20 cellular contexts compared by ENCODE assay signal in genomic region chr10:92222603-92223275, GRCh38.
A peak's percentile ranks its signal among the peaks of the same experiment; 100 is the strongest.
DNase-seq lines count a peak whose midpoint lies in the region; ATAC-seq, FAIRE-seq and TF ChIP-seq lines count a peak whose summit lies in the region.
"Had no signal": no experiment of that assay in that cellular context is flagged by ENCODE, and none has a peak within 500 bp of the region (broad histone marks: within the 10 kb centered on the region; RNA-seq: fewer than 3 reads in every experiment).

No MANE protein-coding gene starts in this region.

- H3K9me1 ChIP-seq in keratinocyte (ENCODE audit: control insufficient read depth, extremely low read depth, insufficient read depth, low read length): no peaks in the 10 kb centered on the region

- intact Hi-C loops in OCI-LY7 (cut with micrococcal nuclease; ENCODE audit: unreplicated experiment): no loop called here

- H3K36me3 ChIP-seq in brain microvascular endothelial cell (replicated peaks) (no peaks in the 10 kb centered on the region), keratinocyte (ENCODE audit: control insufficient read depth in 2 of 2, extremely low read depth in 1 of 2, insufficient read depth in 2 of 2, low read length in 2 of 2) (no peaks in the 10 kb centered on the region), OCI-LY7 (ENCODE audit: insufficient read depth, low read length) (no peaks in the 10 kb centered on the region)
- H3K36me3 ChIP-seq in effector memory CD4-positive, alpha-beta T cell (ENCODE audit: control insufficient read depth, insufficient read depth, low read length): no peaks in the 10 kb centered on the region

- H3K4me1 ChIP-seq in keratinocyte (ENCODE audit: control insufficient read depth, extremely low read depth, insufficient read depth, low read length) (peaks cover 13% of the 10 kb centered on the region), OCI-LY7 (ENCODE audit: insufficient read depth, low read length, poor library complexity, severe bottlenecking) (no peaks in the 10 kb centered on the region)
- H3K4me1 ChIP-seq in effector memory CD4-positive, alpha-beta T cell (ENCODE audit: control insufficient read depth, insufficient read depth, low read length, poor library complexity, severe bottlenecking): no peaks in the 10 kb centered on the region

- no peak for TF ChIP-seq CTCF in AG10803 (conservative IDR thresholded peaks at IDR 0.05; ENCODE audit: low read length)
- no peak for TF ChIP-seq CTCF in brain microvascular endothelial cell (IDR thresholded peaks at IDR 0.05; ENCODE audit: low read depth, low read length, missing control alignments)
- no peak for TF ChIP-seq CTCF in keratinocyte (optimal IDR thresholded peaks at IDR 0.05 in 1 of 3, IDR thresholded peaks at IDR 0.05 in 1 of 3, conservative IDR thresholded peaks at IDR 0.05 in 1 of 3; ENCODE audit: extremely low read depth in 1 of 3, insufficient read depth in 2 of 3, low read length in 3 of 3)
- TF ChIP-seq CTCF in OCI-LY7 (conservative IDR thresholded peaks at IDR 0.05; ENCODE audit: low read length): no peak

- H3K9me3 ChIP-seq in keratinocyte (ENCODE audit: control insufficient read depth, low read depth, low read length) (no peaks in the 10 kb centered on the region), OCI-LY7 (ENCODE audit: low read length) (no peaks in the 10 kb centered on the region)
- H3K9me3 ChIP-seq in effector memory CD4-positive, alpha-beta T cell (ENCODE audit: control insufficient read depth, low read length): no peaks in the 10 kb centered on the region

- H3K27me3 ChIP-seq in brain microvascular endothelial cell (replicated peaks) (no peaks in the 10 kb centered on the region), keratinocyte (ENCODE audit: control insufficient read depth, extremely low read depth, insufficient read depth, low read length) (no peaks in the 10 kb centered on the region)
- H3K27me3 ChIP-seq in effector memory CD4-positive, alpha-beta T cell (replicated peaks; ENCODE audit: control insufficient read depth, insufficient read depth, low read length, poor library complexity, severe bottlenecking): no peaks in the 10 kb centered on the region

- dilution Hi-C loops in keratinocyte (cut with MboI; ENCODE audit: extremely low pct_ligation_motif_present, low sequenced_read_pairs): no loop called here

- no peaks in the 10 kb centered on the region for H3K9me2 ChIP-seq in OCI-LY7 (ENCODE audit: insufficient read depth, low read length)

- peak overlapping the region; percentile 43 for H3K9ac ChIP-seq in keratinocyte (ENCODE audit: control insufficient read depth, extremely low read depth, insufficient read depth, low read length)

- H3K4me3 ChIP-seq in AG10803 (ENCODE audit: low read length) (no peak overlapping the region), brain microvascular endothelial cell (ENCODE audit: low read depth, low read length) (no peak overlapping the region), keratinocyte (ENCODE audit: control insufficient read depth in 2 of 3, extremely low read depth in 1 of 3, insufficient read depth in 2 of 3, low read depth in 1 of 3, low read length in 3 of 3) (peak overlapping the region in 2 of 3 experiments; percentile 32 to 43), OCI-LY7 (ENCODE audit: low read depth, low read length, poor library complexity, severe bottlenecking) (no peak overlapping the region)
- no peak overlapping the region for H3K4me3 ChIP-seq in effector memory CD4-positive, alpha-beta T cell (ENCODE audit: insufficient read depth, low read depth, low read length, poor library complexity, severe bottlenecking)

- no peaks in the 10 kb centered on the region for H4K20me1 ChIP-seq in keratinocyte (ENCODE audit: control insufficient read depth, extremely low read depth, insufficient read depth, low read length)
- H4K20me1 ChIP-seq in OCI-LY7 (ENCODE audit: insufficient read depth, low read length): no peaks in the 10 kb centered on the region

- peak; percentile 94 for FAIRE-seq in keratinocyte (lab: Jason Lieb, UNC)
- FAIRE-seq: frontal cortex, GM19239, kidney had no signal

- POLR2A ChIA-PET in OCI-LY7 (lab: Charles Lee): interaction anchor here (0.5 to 1.8 kb wide), 10 partner anchors 11 to 411 kb away, joined by 3 to 8 read pairs (median 4); no protein-coding TSS in a partner anchor

- BruUV-seq in OCI-LY7 (replicated peaks; lab: Mats Ljungman, UMichigan): no TSS peak

- CTCF ChIA-PET in OCI-LY7 (lab: Charles Lee; ENCODE audit: unreplicated experiment): no interaction called here

- no peak overlapping the region for H2AFZ ChIP-seq in keratinocyte (ENCODE audit: control insufficient read depth, low read length)
- no peak overlapping the region for H2AFZ ChIP-seq in OCI-LY7 (ENCODE audit: low read length)

- ATAC-seq in GM21381 (IDR thresholded peaks at IDR 0.05; ENCODE audit: unreplicated experiment) (no peak), GM19467 (IDR thresholded peaks at IDR 0.05; ENCODE audit: unreplicated experiment) (no peak)
- ATAC-seq: naive thymus-derived CD4-positive, alpha-beta T cell; right cardiac atrium; stimulated activated naive CD8-positive, alpha-beta T cell treated with anti-CD3 and anti-CD28 coated beads, Interleukin-15, amount 100 ng/mL, for 72 hours had no signal

- H3K4me2 ChIP-seq in keratinocyte (ENCODE audit: control insufficient read depth, extremely low read depth, insufficient read depth, low read depth, low read length) (peak overlapping the region; percentile 90), OCI-LY7 (ENCODE audit: low read length) (no peak overlapping the region)

- in situ Hi-C loops in brain microvascular endothelial cell (cut with HindIII; ENCODE audit: low pct_ligation_motif_present, low sequenced_read_pairs): no loop called here

- H3K79me2 ChIP-seq in keratinocyte (ENCODE audit: control insufficient read depth, insufficient read depth, low read length): no peaks in the 10 kb centered on the region
- no peaks in the 10 kb centered on the region for H3K79me2 ChIP-seq in OCI-LY7 (ENCODE audit: insufficient read depth, low read depth, low read length)

- H3K27ac ChIP-seq in brain microvascular endothelial cell (no peak overlapping the region), keratinocyte (ENCODE audit: control insufficient read depth, insufficient read depth, low read length) (peak overlapping the region; percentile 81), OCI-LY7 (ENCODE audit: low read depth, low read length, poor library complexity, severe bottlenecking) (no peak overlapping the region)
- no peak overlapping the region for H3K27ac ChIP-seq in effector memory CD4-positive, alpha-beta T cell (ENCODE audit: insufficient read depth, low read length, poor library complexity, severe bottlenecking)

- DNase-seq in AG10803 (ENCODE audit: low read depth) (peak; percentile 71), LoVo (ENCODE audit: low spot score) (peak; percentile 53), brain microvascular endothelial cell (peak; percentile 22), keratinocyte (ENCODE audit: low read depth, low spot score) (no peak), OCI-LY7 (ENCODE audit: low spot score) (no peak)
- no peak for DNase-seq in effector memory CD4-positive, alpha-beta T cell
- DNase-seq: activated CD8-positive, alpha-beta memory T cell treated with anti-CD3 and anti-CD28 coated beads for 24 hours; activated naive CD4-positive, alpha-beta T cell treated with anti-CD3 and anti-CD28 coated beads for 36 hours; DND-41; H7; kidney; naive thymus-derived CD4-positive, alpha-beta T cell; NCI-H1105 treated with DMSO at 0.1 percent for 48 hours; right cardiac atrium; RPMI8226; stimulated activated naive CD8-positive, alpha-beta T cell treated with anti-CD3 and anti-CD28 coated beads, Interleukin-15, amount 100 ng/mL, for 72 hours had no signal

Comparison
In these comparisons a context has a peak if more than half of its experiments do, and no peak if none do; other contexts are left out.
1. DNase-seq: peak in AG10803 (single experiment), LoVo (single experiment) and brain microvascular endothelial cell (single experiment); none in keratinocyte (single experiment), effector memory CD4-positive, alpha-beta T cell (0 of 3) and OCI-LY7 (single experiment).
2. H3K4me3 ChIP-seq: peak in keratinocyte (2 of 3); none in AG10803 (single experiment), brain microvascular endothelial cell (single experiment), effector memory CD4-positive, alpha-beta T cell (single experiment) and OCI-LY7 (single experiment).